18 cellular contexts compared by ENCODE assay signal in genomic region chr10:58424176-58424575, GRCh38.
DNase-seq lines count a peak whose midpoint lies in the region; ATAC-seq and FAIRE-seq lines count a peak whose summit lies in the region.
"Had no signal": no experiment of that assay in that cellular context is flagged by ENCODE, and none has a peak within 500 bp of the region (broad histone marks: within the 10 kb centered on the region; RNA-seq: fewer than 3 reads in every experiment).

No MANE protein-coding gene starts in this region.

- DNase-seq in NCI-H748 (lab: John Stamatoyannopoulos, UW; ENCODE audit: unreplicated experiment) (peak; percentile 7), NCI-H748 treated with DMSO at 0.1 percent for 48 hours (lab: John Stamatoyannopoulos, UW) (no peak), RCC 7860 (ENCODE audit: low spot score) (peak; percentile 85), epithelial cell of prostate (ENCODE audit: low read depth, low spot score) (no peak), NCI-H2227 treated with DMSO at 0.1 percent for 48 hours (lab: John Stamatoyannopoulos, UW) (no peak), DMS 273 treated with DMSO at 0.1 percent for 48 hours (lab: John Stamatoyannopoulos, UW) (no peak)
- no peak for DNase-seq in activated effector memory CD4-positive, alpha-beta T cell treated with anti-CD3 and anti-CD28 coated beads, Interleukin-2, amount 50 U/mL, for 16 hours
- DNase-seq: COR-L47, H7, MV-4-11, NCI-H1436, NCI-H2029 treated with DMSO at 0.1 percent for 48 hours, NCI-H345, NCI-H774, SIG-M5 had no signal

- no peak for ATAC-seq in GM21447 (IDR thresholded peaks at IDR 0.05; ENCODE audit: unreplicated experiment)
- ATAC-seq: Panc1 had no signal

- peak overlapping the region; percentile 12 for H3K27ac ChIP-seq in epithelial cell of prostate
- H3K27ac ChIP-seq: C4-2B had no signal

- peak; percentile 74 for FAIRE-seq in RCC 7860 (lab: Jason Lieb, UNC)

Comparison
In these comparisons a context has a peak if more than half of its experiments do, and no peak if none do; other contexts are left out.
1. DNase-seq: peak in NCI-H748 (single experiment) and RCC 7860 (single experiment); none in NCI-H748 treated with DMSO at 0.1 percent for 48 hours (single experiment), epithelial cell of prostate (single experiment), NCI-H2227 treated with DMSO at 0.1 percent for 48 hours (single experiment), DMS 273 treated with DMSO at 0.1 percent for 48 hours (single experiment) and activated effector memory CD4-positive, alpha-beta T cell treated with anti-CD3 and anti-CD28 coated beads, Interleukin-2, amount 50 U/mL, for 16 hours (single experiment).